ENCODE assay signal across 8 cellular contexts in the genomic region with DNA sequence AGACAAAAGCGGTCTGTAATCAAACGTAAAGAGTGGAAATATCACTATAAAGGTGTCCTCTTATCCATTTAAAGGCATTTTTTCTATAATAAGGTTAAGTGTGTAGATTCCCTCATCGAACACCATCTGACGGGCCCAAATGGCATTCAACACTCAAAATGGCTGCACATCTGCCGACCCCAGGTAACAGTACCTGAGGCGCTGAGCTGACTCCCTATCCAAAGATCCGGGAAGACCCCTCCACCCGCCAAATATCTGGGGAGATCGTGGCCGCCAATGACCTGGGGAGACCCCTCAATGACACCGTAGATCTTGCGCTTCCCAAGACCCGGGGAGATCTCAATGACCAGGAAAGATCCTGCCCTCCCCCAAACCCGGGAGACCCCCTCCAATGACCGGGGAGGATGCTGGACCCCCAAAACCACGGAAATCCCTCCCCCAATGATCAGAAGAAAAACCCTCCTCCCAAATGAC. TPM values are rescaled to one million over a fixed set of nuclear protein-coding genes. Genes with fewer than 3 reads are reported as not detected.
DNase-seq lines count a peak whose midpoint lies in the region; ATAC-seq, FAIRE-seq and TF ChIP-seq lines count a peak whose summit lies in the region.

No MANE protein-coding gene starts in this region.

- H2AFZ ChIP-seq in GM23338 (no peak overlapping the region), GM12878 (ENCODE audit: control insufficient read depth, low read depth, low read length) (peak overlapping the region; percentile 89), HepG2 (ENCODE audit: low read length) (no peak overlapping the region)

- H3K9me3 ChIP-seq in GM12878 (replicated peaks; ENCODE audit: control insufficient read depth, insufficient read depth, low read length), result no peaks in the 10 kb centered on the region
- no peaks in the 10 kb centered on the region for H3K9me3 ChIP-seq in HepG2 (ENCODE audit: low read length)
- H3K9me3 ChIP-seq in stomach smooth muscle (ENCODE audit: control insufficient read depth in 2 of 2, low read length in 2 of 2), result no peaks in the 10 kb centered on the region

- no peak for TF ChIP-seq POLR2A in GM12878 (IDR thresholded peaks at IDR 0.05; ENCODE audit: low read depth, low read length)
- no peak for TF ChIP-seq POLR2A in HepG2 (IDR thresholded peaks at IDR 0.05; ENCODE audit: insufficient read depth in 1 of 2, low read depth in 2 of 2, low read length in 2 of 2)

- peaks cover 6% of the 10 kb centered on the region for H3F3A ChIP-seq in GM23338 (replicated peaks; ENCODE audit: low read depth)

- DNase-seq in GM23338 (ENCODE audit: low spot score) (peak; percentile 63), RKO (ENCODE audit: low spot score) (peak; percentile 38), GM12878 (ENCODE audit: low read depth, low spot score) (no peak), HepG2 (ENCODE audit: low spot score) (no peak), 8988T (no peak)

- H3K36me3 Mint-ChIP-seq in GM23338 (ENCODE audit: low read depth), result peaks cover 38% of the 10 kb centered on the region

- H3K4me3 ChIP-seq in GM23338 (peak overlapping the region; percentile 64), GM12878 (peak overlapping the region; percentile 90), HepG2 (replicated peaks in 1 of 3; ENCODE audit: insufficient read depth in 1 of 3, low read depth in 2 of 3, low read length in 3 of 3) (peak overlapping the region; percentile 96 to 98 (median 97)), stomach smooth muscle (ENCODE audit: low read length in 2 of 2) (peak overlapping the region; percentile 96 to 98)

- H3K27ac ChIP-seq in GM23338 (ENCODE audit: low read depth) (peak overlapping the region; percentile 99), GM12878 (ENCODE audit: control insufficient read depth, insufficient read depth) (peak overlapping the region; percentile 97), HepG2 (ENCODE audit: extremely low read length, insufficient read depth, low read length) (peak overlapping the region; percentile 97), stomach smooth muscle (ENCODE audit: low read length) (peak overlapping the region; percentile 66)

- no peak for TF ChIP-seq CTCF in GM23338 (conservative IDR thresholded peaks at IDR 0.05; ENCODE audit: low read depth in 2 of 2)
- TF ChIP-seq CTCF in GM12878 (IDR thresholded peaks at IDR 0.05 in 2 of 3, conservative IDR thresholded peaks at IDR 0.05 in 1 of 3; ENCODE audit: control insufficient read depth in 2 of 3, extremely low read depth in 1 of 3, insufficient read depth in 1 of 3, low read depth in 3 of 3, low read length in 3 of 3), result no peak
- TF ChIP-seq CTCF in HepG2 (CRISPR knock-in tag; IDR thresholded peaks at IDR 0.05), result no peak

- SMC1A ChIA-PET in GM12878 (lab: Charles Lee; ENCODE audit: uncharacterized antibody, unreplicated experiment), result interaction anchor here (0.6 to 1.4 kb wide), 3 partner anchors 12 to 235 kb away, joined by 3 to 5 read pairs (median 3); no protein-coding TSS in a partner anchor

- FAIRE-seq in GM12878 (lab: Jason Lieb, UNC) (no peak), HepG2 (lab: Jason Lieb, UNC) (no peak)

- H3K4me2 ChIP-seq in GM23338 (peak overlapping the region; percentile 76), GM12878 (ENCODE audit: control insufficient read depth, insufficient read depth) (no peak overlapping the region), HepG2 (ENCODE audit: low read depth, low read length) (peak overlapping the region; percentile 75)

- TF ChIP-seq RAD21 in GM12878 (IDR thresholded peaks at IDR 0.05; ENCODE audit: insufficient read depth, low read depth, low read length), result no peak
- TF ChIP-seq RAD21 in HepG2 (CRISPR knock-in tag; IDR thresholded peaks at IDR 0.05), result no peak

- peaks cover 3% of the 10 kb centered on the region for H3K27me3 Mint-ChIP-seq in GM23338 (ENCODE audit: insufficient read depth, low read depth, poor library complexity)

- RAD21 ChIA-PET in GM12878 (lab: Charles Lee; ENCODE audit: unreplicated experiment), result interaction anchor here (1.0 to 1.7 kb wide), 3 partner anchors 32 to 316 kb away, joined by 3 to 4 read pairs (median 3); a partner anchor contains a TSS

- no peaks in the 10 kb centered on the region for H3K27me3 ChIP-seq in GM23338 (ENCODE audit: insufficient read depth)
- H3K27me3 ChIP-seq in GM12878 (replicated peaks in 1 of 2; ENCODE audit: control insufficient read depth in 2 of 2, insufficient read depth in 2 of 2, low read length in 1 of 2), result no peaks in the 10 kb centered on the region
- no peaks in the 10 kb centered on the region; a peak in 1 of 5 replicates for H3K27me3 ChIP-seq in HepG2 (ENCODE audit: control insufficient read depth in 1 of 2, insufficient read depth in 2 of 2, low read length in 2 of 2)
- H3K27me3 ChIP-seq in stomach smooth muscle (ENCODE audit: control insufficient read depth in 1 of 2, insufficient read depth in 2 of 2, low read length in 2 of 2), result no peaks in the 10 kb centered on the region

- H3K4me3 Mint-ChIP-seq in GM23338, result peak overlapping the region; percentile 100

- H3K4me1 ChIP-seq in GM23338 (ENCODE audit: insufficient read depth) (peaks cover 17% of the 10 kb centered on the region), GM12878 (ENCODE audit: control insufficient read depth, insufficient read depth, low read length) (peaks cover 10% of the 10 kb centered on the region), HepG2 (ENCODE audit: insufficient read depth, low read length) (peaks cover 60% of the 10 kb centered on the region), stomach smooth muscle (ENCODE audit: control insufficient read depth, insufficient read depth, low read length) (peaks cover 11% of the 10 kb centered on the region)

- H3K27ac Mint-ChIP-seq in GM23338, result peak overlapping the region; percentile 100

- no peaks in the 10 kb centered on the region for H3K9me2 ChIP-seq in GM23338 (ENCODE audit: insufficient read depth)

- H3K4me1 Mint-ChIP-seq in GM23338, result peaks cover 22% of the 10 kb centered on the region; the same call in 2 of the 3 replicates

- no peaks in the 10 kb centered on the region for H3K9me3 Mint-ChIP-seq in GM23338

- peak overlapping the region; percentile 99 for H3K9ac ChIP-seq in GM12878 (ENCODE audit: control insufficient read depth, insufficient read depth, low read length)
- H3K9ac ChIP-seq in HepG2 (ENCODE audit: insufficient read depth, low read depth, low read length), result peak overlapping the region; percentile 100
- peak overlapping the region; percentile 96 to 97 for H3K9ac ChIP-seq in stomach smooth muscle (ENCODE audit: low read length in 2 of 2)

- intact Hi-C loops in GM12878 (cut with micrococcal nuclease; ENCODE audit: unreplicated experiment), result no loop called here
- intact Hi-C loops in HepG2 (cut with micrococcal nuclease; ENCODE audit: unreplicated experiment), result no loop called here

- BruUV-seq in GM12878 (replicated peaks; lab: Mats Ljungman, UMichigan) (no TSS peak), HepG2 (replicated peaks; lab: Mats Ljungman, UMichigan) (no TSS peak)

- H3K79me2 ChIP-seq in GM23338 (replicated peaks; ENCODE audit: insufficient read depth), result peaks cover 53% of the 10 kb centered on the region
- peaks cover 50% of the 10 kb centered on the region for H3K79me2 ChIP-seq in GM12878 (ENCODE audit: control insufficient read depth, insufficient read depth, low read length)
- H3K79me2 ChIP-seq in HepG2 (ENCODE audit: insufficient read depth, low read length), result peaks cover 54% of the 10 kb centered on the region

- H4K20me1 ChIP-seq in GM23338 (replicated peaks; ENCODE audit: insufficient read depth) (peaks cover 30% of the 10 kb centered on the region), GM12878 (ENCODE audit: control insufficient read depth, insufficient read depth) (peaks cover 4% of the 10 kb centered on the region; the same call in 1 of the 2 replicates), HepG2 (ENCODE audit: insufficient read depth, low read length) (peaks cover 35% of the 10 kb centered on the region)

- CTCF ChIA-PET in GM12878 (lab: Yijun Ruan, JAX), result interaction anchor here (0.6 to 3.3 kb wide), 13 partner anchors 9 to 305 kb away, joined by 3 to 14 read pairs (median 4); a partner anchor contains a TSS
- CTCF ChIA-PET in HepG2 (lab: Yijun Ruan, JAX; ENCODE audit: low intra/inter-chr PET ratio, low total read pairs), result no interaction called here

- peak; percentile 37 for ATAC-seq in GM23338
- peak; percentile 53 for ATAC-seq in GM12878
- ATAC-seq in HepG2, result no peak
- no peak for ATAC-seq in HG03571 (IDR thresholded peaks at IDR 0.05; ENCODE audit: unreplicated experiment)
- no peak for ATAC-seq in GM19467 (IDR thresholded peaks at IDR 0.05; ENCODE audit: unreplicated experiment)

- WGBS in GM12878 (ENCODE audit: insufficient coverage, insufficient replicate concordance, low lambda C conversion rate, missing lambda C conversion rate), result 1% methylated on average over 16 of the region's 16 CpGs
- WGBS in HepG2 (ENCODE audit: low lambda C conversion rate), result 2% methylated on average over 7 of the region's 16 CpGs

- TF ChIP-seq EP300 in GM12878 (IDR thresholded peaks at IDR 0.05; ENCODE audit: borderline replicate concordance in 1 of 2, control insufficient read depth in 1 of 2, low read depth in 2 of 2, low read length in 2 of 2), result no peak
- no peak for TF ChIP-seq EP300 in HepG2 (IDR thresholded peaks at IDR 0.05; ENCODE audit: low read depth in 2 of 2, low read length in 2 of 2)
- no peak for TF ChIP-seq EP300 in HepG2 (CRISPR knock-in tag; IDR thresholded peaks at IDR 0.05; ENCODE audit: borderline replicate concordance)

- in situ Hi-C loops in GM12878 (cut with MboI) (no loop called here), HepG2 (cut with HindIII; ENCODE audit: extremely low pct_ligation_motif_present, low pct_unique_long_range_greater_than_20kb) (no loop called here)

- H3K36me3 ChIP-seq in GM23338 (ENCODE audit: insufficient read depth), result peaks cover 27% of the 10 kb centered on the region; the same call in 1 of the 2 replicates
- peaks cover 0 to 10% of the 10 kb centered on the region in 2 experiments; a peak in 2 of 4 replicates for H3K36me3 ChIP-seq in GM12878 (ENCODE audit: control insufficient read depth in 2 of 2, insufficient read depth in 2 of 2, low read length in 1 of 2)
- H3K36me3 ChIP-seq in HepG2 (replicated peaks in 1 of 2; ENCODE audit: control insufficient read depth in 1 of 2, insufficient read depth in 2 of 2, low read length in 2 of 2), result peaks cover 1 to 13% of the 10 kb centered on the region in 2 experiments
- peaks cover 4 to 6% of the 10 kb centered on the region in 2 donors for H3K36me3 ChIP-seq in stomach smooth muscle (ENCODE audit: control insufficient read depth in 2 of 2, insufficient read depth in 2 of 2, low read length in 2 of 2)

- POLR2A ChIA-PET in GM12878 (lab: Charles Lee), result interaction anchor here (0.9 to 2.2 kb wide), 7 partner anchors 8 to 292 kb away, joined by 3 to 8 read pairs (median 5); a partner anchor contains a TSS
- POLR2A ChIA-PET in HepG2 (lab: Yijun Ruan, JAX), result interaction anchor here (0.7 to 5.3 kb wide), 16 partner anchors 9 to 377 kb away, joined by 3 to 59 read pairs (median 4); a partner anchor contains a TSS

RNA-seq across cellular contexts. Expression of a gene that starts 0.5 kb away (rescaled TPM):
- total RNA-seq in GM23338 (2014; rRNA removed; shearing (Covaris generic)), result 94.1 and 97.0 TPM in 2 replicates
- polyA plus RNA-seq in GM23338 (2016; fragmentation: Nextera tagmentation; extraction: Ambion mirVana) (85.3 and 97.4 TPM in 2 replicates), GM12878 (2011; rRNA removed) (77.9 and 95.9 TPM in 2 replicates), GM12878 (2014; fragmentation: Illumina TruSeq; extraction: Trizol) (69.3 and 70.7 TPM in 2 replicates), GM12878 (2014; fragmentation: Nextera tagmentation; extraction: Ambion mirVana) (10 to 100 TPM; 25.8 to 37.6 TPM), GM12878 (2014; rRNA removed) (77.5 and 82.0 TPM in 2 replicates), GM12878 (2016; fragmentation: Nextera tagmentation; extraction: Ambion mirVana) (10 to 100 TPM; 78.6 to 81.7 TPM), HepG2 (2011; rRNA removed) (112 and 115 TPM in 2 replicates)
- total RNA-seq in GM12878 (2013; cell fraction: nucleolus; rRNA removed), result 117 and 120 TPM in 2 replicates
- total RNA-seq in GM12878 (2014; rRNA removed) (61.7 and 70.2 TPM in 2 replicates), GM12878 (2014; rRNA removed; fragmentation: Illumina TruSeq; extraction: Trizol) (67.0 and 68.7 TPM in 2 replicates), GM12878 (2021) (57.4 and 59.7 TPM in 2 replicates), HepG2 (2016; rRNA removed; fragmentation: Illumina TruSeq; extraction: Trizol) (65.5 and 85.5 TPM in 2 replicates)
- 44.3 TPM for polyA plus RNA-seq in GM12878 (2011; ENCODE audit: low read depth)
- 112 and 129 TPM in 2 replicates for polyA plus RNA-seq in GM12878 (2011; cell fraction: cytosol; rRNA removed)
- polyA plus RNA-seq in GM12878 (2011; cell fraction: nucleus; rRNA removed), result 329 and 359 TPM in 2 replicates
- 55.5 and 58.2 TPM in 2 replicates for polyA plus RNA-seq in GM12878 (2012)
- 85.9 and 101 TPM in 2 replicates for polyA minus RNA-seq in GM12878 (2011; rRNA and poly(A)+ RNA removed)
- 28.5 and 32.1 TPM in 2 replicates for polyA minus RNA-seq in GM12878 (2011; cell fraction: cytosol; rRNA and poly(A)+ RNA removed)
- polyA minus RNA-seq in GM12878 (2011; cell fraction: nucleus; rRNA and poly(A)+ RNA removed), result 35.2 and 62.1 TPM in 2 replicates
- 19.4 and 21.6 TPM in 2 replicates for total RNA-seq in HepG2 (2016; cell fraction: cytosol; rRNA removed; fragmentation: Illumina TruSeq; extraction: Trizol; ENCODE audit: low read depth)
- total RNA-seq in HepG2 (2016; cell fraction: insoluble cytoplasmic fraction; rRNA removed; fragmentation: Illumina TruSeq; extraction: Trizol), result 63.7 and 86.9 TPM in 2 replicates
- total RNA-seq in HepG2 (2016; cell fraction: membrane; rRNA removed; fragmentation: Illumina TruSeq; extraction: Trizol), result 32.1 and 38.0 TPM in 2 replicates
- total RNA-seq in HepG2 (2016; cell fraction: nucleus; rRNA removed; fragmentation: Illumina TruSeq; extraction: Trizol), result 100 and 109 TPM in 2 replicates
- polyA plus RNA-seq in HepG2 (2011; cell fraction: cytosol; rRNA removed), result 66.7 and 84.4 TPM in 2 replicates
- polyA plus RNA-seq in HepG2 (2011; cell fraction: nucleus; rRNA removed), result 480 and 513 TPM in 2 replicates
- 77.2 and 80.7 TPM in 2 replicates for polyA plus RNA-seq in HepG2 (2012)
- 16.4 and 20.0 TPM in 2 replicates for polyA plus RNA-seq in HepG2 (2016; cell fraction: cytosol; fragmentation: Illumina TruSeq; extraction: Trizol; ENCODE audit: low read depth)
- 82.8 and 83.9 TPM in 2 replicates for polyA plus RNA-seq in HepG2 (2016; cell fraction: insoluble cytoplasmic fraction; fragmentation: Illumina TruSeq; extraction: Trizol; ENCODE audit: low read depth)
- polyA plus RNA-seq in HepG2 (2016; cell fraction: membrane; fragmentation: Illumina TruSeq; extraction: Trizol; ENCODE audit: low read depth), result 26.4 and 27.7 TPM in 2 replicates
- polyA plus RNA-seq in HepG2 (2016; cell fraction: nucleus; fragmentation: Illumina TruSeq; extraction: Trizol; ENCODE audit: insufficient read depth, low read depth), result 260 and 268 TPM in 2 replicates
- 71.8 and 84.4 TPM in 2 replicates for polyA minus RNA-seq in HepG2 (2011; rRNA and poly(A)+ RNA removed; ENCODE audit: low replicate concordance)
- polyA minus RNA-seq in HepG2 (2011; cell fraction: cytosol; rRNA and poly(A)+ RNA removed), result 23.0 and 26.6 TPM in 2 replicates
- polyA minus RNA-seq in HepG2 (2011; cell fraction: nucleus; rRNA and poly(A)+ RNA removed), result 87.8 and 89.9 TPM in 2 replicates

RNA-seq across cellular contexts. Expression of a gene that starts 30.8 kb away (rescaled TPM):
- 43.1 and 45.1 TPM in 2 replicates for total RNA-seq in GM23338 (2014; rRNA removed; shearing (Covaris generic))
- polyA plus RNA-seq in GM23338 (2016; fragmentation: Nextera tagmentation; extraction: Ambion mirVana) (14.8 and 15.1 TPM in 2 replicates), GM12878 (2011; rRNA removed) (16.2 and 31.6 TPM in 2 replicates), GM12878 (2014; fragmentation: Illumina TruSeq; extraction: Trizol) (5.3 and 11.7 TPM in 2 replicates), GM12878 (2014; fragmentation: Nextera tagmentation; extraction: Ambion mirVana) (1 to 10 TPM in 1 of 2 experiments, under 1 TPM in 1; 0.93 to 2.9 TPM), GM12878 (2014; rRNA removed) (16.8 and 17.7 TPM in 2 replicates), GM12878 (2016; fragmentation: Nextera tagmentation; extraction: Ambion mirVana) (10 to 100 TPM; 14.9 to 15.5 TPM), HepG2 (2011; rRNA removed) (35.2 and 44.2 TPM in 2 replicates)
- total RNA-seq in GM12878 (2013; cell fraction: nucleolus; rRNA removed), result 65.5 and 82.3 TPM in 2 replicates
- total RNA-seq in GM12878 (2014; rRNA removed) (16.3 and 20.8 TPM in 2 replicates), GM12878 (2014; rRNA removed; fragmentation: Illumina TruSeq; extraction: Trizol) (7.5 and 7.7 TPM in 2 replicates), GM12878 (2021) (18.9 and 20.1 TPM in 2 replicates), HepG2 (2016; rRNA removed; fragmentation: Illumina TruSeq; extraction: Trizol) (13.5 and 14.3 TPM in 2 replicates)
- 13.0 TPM for polyA plus RNA-seq in GM12878 (2011; ENCODE audit: low read depth)
- 52.6 and 60.3 TPM in 2 replicates for polyA plus RNA-seq in GM12878 (2011; cell fraction: cytosol; rRNA removed)
- 89.0 and 106 TPM in 2 replicates for polyA plus RNA-seq in GM12878 (2011; cell fraction: nucleus; rRNA removed)
- 25.0 and 32.9 TPM in 2 replicates for polyA plus RNA-seq in GM12878 (2012)
- 55.8 and 74.9 TPM in 2 replicates for polyA minus RNA-seq in GM12878 (2011; rRNA and poly(A)+ RNA removed)
- 18.8 and 26.7 TPM in 2 replicates for polyA minus RNA-seq in GM12878 (2011; cell fraction: cytosol; rRNA and poly(A)+ RNA removed)
- polyA minus RNA-seq in GM12878 (2011; cell fraction: nucleus; rRNA and poly(A)+ RNA removed), result 39.7 and 45.0 TPM in 2 replicates
- total RNA-seq in HepG2 (2016; cell fraction: cytosol; rRNA removed; fragmentation: Illumina TruSeq; extraction: Trizol; ENCODE audit: low read depth), result 4.8 and 5.0 TPM in 2 replicates
- total RNA-seq in HepG2 (2016; cell fraction: insoluble cytoplasmic fraction; rRNA removed; fragmentation: Illumina TruSeq; extraction: Trizol), result 13.6 and 14.6 TPM in 2 replicates
- total RNA-seq in HepG2 (2016; cell fraction: membrane; rRNA removed; fragmentation: Illumina TruSeq; extraction: Trizol), result 10.8 and 12.0 TPM in 2 replicates
- 12.7 and 17.2 TPM in 2 replicates for total RNA-seq in HepG2 (2016; cell fraction: nucleus; rRNA removed; fragmentation: Illumina TruSeq; extraction: Trizol)
- 25.4 and 38.7 TPM in 2 replicates for polyA plus RNA-seq in HepG2 (2011; cell fraction: cytosol; rRNA removed)
- polyA plus RNA-seq in HepG2 (2011; cell fraction: nucleus; rRNA removed), result 79.3 and 90.0 TPM in 2 replicates
- 14.1 and 18.5 TPM in 2 replicates for polyA plus RNA-seq in HepG2 (2012)
- 6.3 and 6.6 TPM in 2 replicates for polyA plus RNA-seq in HepG2 (2016; cell fraction: cytosol; fragmentation: Illumina TruSeq; extraction: Trizol; ENCODE audit: low read depth)
- polyA plus RNA-seq in HepG2 (2016; cell fraction: insoluble cytoplasmic fraction; fragmentation: Illumina TruSeq; extraction: Trizol; ENCODE audit: low read depth), result 15.7 and 21.1 TPM in 2 replicates
- polyA plus RNA-seq in HepG2 (2016; cell fraction: membrane; fragmentation: Illumina TruSeq; extraction: Trizol; ENCODE audit: low read depth), result 10.6 and 11.9 TPM in 2 replicates
- polyA plus RNA-seq in HepG2 (2016; cell fraction: nucleus; fragmentation: Illumina TruSeq; extraction: Trizol; ENCODE audit: insufficient read depth, low read depth), result 26.0 and 26.3 TPM in 2 replicates
- 68.5 and 115 TPM in 2 replicates for polyA minus RNA-seq in HepG2 (2011; rRNA and poly(A)+ RNA removed; ENCODE audit: low replicate concordance)
- 20.6 and 27.4 TPM in 2 replicates for polyA minus RNA-seq in HepG2 (2011; cell fraction: cytosol; rRNA and poly(A)+ RNA removed)
- 27.7 and 30.7 TPM in 2 replicates for polyA minus RNA-seq in HepG2 (2011; cell fraction: nucleus; rRNA and poly(A)+ RNA removed)

RNA-seq across cellular contexts. Expression of a gene that starts 53.9 kb away (rescaled TPM):
- 29.2 and 33.3 TPM in 2 replicates for total RNA-seq in GM23338 (2014; rRNA removed; shearing (Covaris generic))
- polyA plus RNA-seq in GM23338 (2016; fragmentation: Nextera tagmentation; extraction: Ambion mirVana) (7.5 and 8.3 TPM in 2 replicates), GM12878 (2011; rRNA removed) (0.65 and 1.1 TPM in 2 replicates), GM12878 (2014; fragmentation: Illumina TruSeq; extraction: Trizol) (0.48 and 0.56 TPM in 2 replicates), GM12878 (2014; fragmentation: Nextera tagmentation; extraction: Ambion mirVana) (under 1 TPM; 0.08 to 0.18 TPM), GM12878 (2014; rRNA removed) (1.2 and 1.6 TPM in 2 replicates), GM12878 (2016; fragmentation: Nextera tagmentation; extraction: Ambion mirVana) (under 1 TPM; 0.34 to 0.35 TPM), HepG2 (2011; rRNA removed) (6.7 and 8.3 TPM in 2 replicates)
- total RNA-seq in GM12878 (2013; cell fraction: nucleolus; rRNA removed), result 5.4 and 7.9 TPM in 2 replicates
- total RNA-seq in GM12878 (2014; rRNA removed) (0.82 and 0.96 TPM in 2 replicates), GM12878 (2014; rRNA removed; fragmentation: Illumina TruSeq; extraction: Trizol) (0.37 and 0.58 TPM in 2 replicates), GM12878 (2021) (1.6 TPM in 2 replicates), HepG2 (2016; rRNA removed; fragmentation: Illumina TruSeq; extraction: Trizol) (3.2 and 5.4 TPM in 2 replicates)
- polyA plus RNA-seq in GM12878 (2011; ENCODE audit: low read depth), result 0.31 TPM
- polyA plus RNA-seq in GM12878 (2011; cell fraction: cytosol; rRNA removed), result 1.9 and 2.3 TPM in 2 replicates
- polyA plus RNA-seq in GM12878 (2011; cell fraction: nucleus; rRNA removed), result 12.5 and 14.4 TPM in 2 replicates
- polyA plus RNA-seq in GM12878 (2012), result 0.61 and 0.76 TPM in 2 replicates
- polyA minus RNA-seq in GM12878 (2011; rRNA and poly(A)+ RNA removed), result 3.7 and 4.9 TPM in 2 replicates
- polyA minus RNA-seq in GM12878 (2011; cell fraction: cytosol; rRNA and poly(A)+ RNA removed), result 2.1 and 2.3 TPM in 2 replicates
- 5.9 and 8.3 TPM in 2 replicates for polyA minus RNA-seq in GM12878 (2011; cell fraction: nucleus; rRNA and poly(A)+ RNA removed)
- total RNA-seq in HepG2 (2016; cell fraction: cytosol; rRNA removed; fragmentation: Illumina TruSeq; extraction: Trizol; ENCODE audit: low read depth), result 0.35 and 0.51 TPM in 2 replicates
- total RNA-seq in HepG2 (2016; cell fraction: insoluble cytoplasmic fraction; rRNA removed; fragmentation: Illumina TruSeq; extraction: Trizol), result 2.7 and 5.4 TPM in 2 replicates
- 1.1 and 1.2 TPM in 2 replicates for total RNA-seq in HepG2 (2016; cell fraction: membrane; rRNA removed; fragmentation: Illumina TruSeq; extraction: Trizol)
- total RNA-seq in HepG2 (2016; cell fraction: nucleus; rRNA removed; fragmentation: Illumina TruSeq; extraction: Trizol), result 7.5 and 9.6 TPM in 2 replicates
- polyA plus RNA-seq in HepG2 (2011; cell fraction: cytosol; rRNA removed), result 4.1 and 5.0 TPM in 2 replicates
- 54.2 and 80.2 TPM in 2 replicates for polyA plus RNA-seq in HepG2 (2011; cell fraction: nucleus; rRNA removed)
- polyA plus RNA-seq in HepG2 (2012), result 8.0 and 10.5 TPM in 2 replicates
- polyA plus RNA-seq in HepG2 (2016; cell fraction: cytosol; fragmentation: Illumina TruSeq; extraction: Trizol; ENCODE audit: low read depth), result 0.34 and 0.35 TPM in 2 replicates
- polyA plus RNA-seq in HepG2 (2016; cell fraction: insoluble cytoplasmic fraction; fragmentation: Illumina TruSeq; extraction: Trizol; ENCODE audit: low read depth), result 2.4 and 3.0 TPM in 2 replicates
- 0.61 and 0.63 TPM in 2 replicates for polyA plus RNA-seq in HepG2 (2016; cell fraction: membrane; fragmentation: Illumina TruSeq; extraction: Trizol; ENCODE audit: low read depth)
- 27.4 and 28.0 TPM in 2 replicates for polyA plus RNA-seq in HepG2 (2016; cell fraction: nucleus; fragmentation: Illumina TruSeq; extraction: Trizol; ENCODE audit: insufficient read depth, low read depth)
- polyA minus RNA-seq in HepG2 (2011; rRNA and poly(A)+ RNA removed; ENCODE audit: low replicate concordance), result 6.7 and 18.0 TPM in 2 replicates
- 6.9 and 7.0 TPM in 2 replicates for polyA minus RNA-seq in HepG2 (2011; cell fraction: cytosol; rRNA and poly(A)+ RNA removed)
- polyA minus RNA-seq in HepG2 (2011; cell fraction: nucleus; rRNA and poly(A)+ RNA removed), result 18.9 and 19.6 TPM in 2 replicates

Comparison
In these comparisons a context has a peak if more than half of its experiments do, and no peak if none do; other contexts are left out.
1. ATAC-seq: peak in GM23338 (single experiment) and GM12878 (single experiment); none in HepG2 (single experiment), HG03571 (single experiment) and GM19467 (single experiment).
2. DNase-seq: peak in GM23338 (single experiment) and RKO (single experiment); none in GM12878 (single experiment), HepG2 (single experiment) and 8988T (single experiment).
3. Peak in every context shown above with its lines, with median percentiles within 50 percentile points of each other: H3K27ac ChIP-seq, H3K4me3 ChIP-seq and H3K9ac ChIP-seq.